8 cellular contexts compared by ENCODE assay signal in genomic region chr4:118850813-118851173, GRCh38. TPM values are rescaled to one million over a fixed set of nuclear protein-coding genes. Genes with fewer than 3 reads are reported as not detected.
DNase-seq lines count a peak whose midpoint lies in the region; ATAC-seq and TF ChIP-seq lines count a peak whose summit lies in the region.

No MANE protein-coding gene starts in this region.

- DNase-seq in adipocyte (ENCODE audit: low read depth) (no peak), mucosa of descending colon (no peak), NAMALWA (ENCODE audit: low spot score) (no peak), NCI-H748 treated with DMSO at 0.1 percent for 48 hours (lab: John Stamatoyannopoulos, UW) (no peak), NCI-H128 (lab: John Stamatoyannopoulos, UW; ENCODE audit: unreplicated experiment) (no peak), foreskin melanocyte (no peak)

- ATAC-seq in GM18873 (IDR thresholded peaks at IDR 0.05; ENCODE audit: low FRiP score, unreplicated experiment) (peak; percentile 25), HG02884 (IDR thresholded peaks at IDR 0.05; ENCODE audit: unreplicated experiment) (peak; percentile 31), mucosa of descending colon (peak; percentile 41)

- H3K36me3 ChIP-seq in adipocyte (ENCODE audit: control insufficient read depth, insufficient read depth, low read length, severe bottlenecking) = no peaks in the 10 kb centered on the region
- H3K36me3 ChIP-seq in mucosa of descending colon (ENCODE audit: low read depth) = no peaks in the 10 kb centered on the region

- H3K4me1 ChIP-seq in adipocyte (ENCODE audit: control insufficient read depth, insufficient read depth, low read length) (no peaks in the 10 kb centered on the region), mucosa of descending colon (ENCODE audit: low read depth) (no peaks in the 10 kb centered on the region)

- H3K27me3 ChIP-seq in adipocyte (replicated peaks; ENCODE audit: control insufficient read depth, insufficient read depth, low read length) = no peaks in the 10 kb centered on the region

- H3K9me3 ChIP-seq in adipocyte (ENCODE audit: control insufficient read depth, low read length) (no peaks in the 10 kb centered on the region), mucosa of descending colon (no peaks in the 10 kb centered on the region)

- peak overlapping the region; percentile 13 for H3K9ac ChIP-seq in adipocyte (ENCODE audit: low read length)

- no peak for TF ChIP-seq CTCF in mucosa of descending colon (IDR thresholded peaks at IDR 0.05)

- H3K4me3 ChIP-seq in adipocyte (ENCODE audit: low read length) (peak overlapping the region; percentile 71), mucosa of descending colon (no peak overlapping the region)

- intact Hi-C loops in mucosa of descending colon (cut with DNase I, micrococcal nuclease) = no loop called here

RNA-seq across cellular contexts. Expression of gene SEC24D, which starts 14.9 kb away (rescaled TPM):
- total RNA-seq in mucosa of descending colon = 10 to 100 TPM; 22.1 to 55.6 (median 45.3) TPM

RNA-seq across cellular contexts. Expression of gene SYNPO2, which starts 37.9 kb away (rescaled TPM):
- 100 to 1,000 TPM in 1 of 3 donors, 10 to 100 TPM in 2; 18.9 to 804 (median 91.1) TPM for total RNA-seq in mucosa of descending colon
